11 cellular contexts compared by ENCODE assay signal in genomic region chr12:56991319-56991906, GRCh38. TPM values are rescaled to one million over a fixed set of nuclear protein-coding genes. Genes with fewer than 3 reads are reported as not detected.
A peak's percentile ranks its signal among the peaks of the same experiment; 100 is the strongest.
DNase-seq lines count a peak whose midpoint lies in the region; ATAC-seq and TF ChIP-seq lines count a peak whose summit lies in the region.
"Had no signal": no experiment of that assay in that cellular context is flagged by ENCODE, and none has a peak within 500 bp of the region (broad histone marks: within the 10 kb centered on the region; RNA-seq: fewer than 3 reads in every experiment).

No MANE protein-coding gene starts in this region.

- BruUV-seq in mammary epithelial cell (replicated peaks; lab: Mats Ljungman, UMichigan): no TSS peak

- peaks cover 15% of the 10 kb centered on the region for H3K36me3 ChIP-seq in BLaER1
- no peaks in the 10 kb centered on the region for H3K36me3 ChIP-seq in lung (ENCODE audit: control insufficient read depth in 2 of 2, insufficient read depth in 2 of 2, low read length in 2 of 2)
- H3K36me3 ChIP-seq in mammary epithelial cell (ENCODE audit: insufficient read depth, low read length): no peaks in the 10 kb centered on the region

- H3K4me1 ChIP-seq in BLaER1 (peaks cover 43% of the 10 kb centered on the region), lung (ENCODE audit: control insufficient read depth in 2 of 2, insufficient read depth in 2 of 2, low read length in 2 of 2) (peaks cover 11 to 21% of the 10 kb centered on the region in 2 donors), mammary epithelial cell (ENCODE audit: insufficient read depth, low read length) (peaks cover 10% of the 10 kb centered on the region)

- H4K20me1 ChIP-seq in BLaER1 (peaks cover 13% of the 10 kb centered on the region; the same call in 1 of the 2 replicates), mammary epithelial cell (ENCODE audit: insufficient read depth, low read length) (no peaks in the 10 kb centered on the region)

- H3K9ac ChIP-seq in BLaER1 (peak overlapping the region; percentile 46), mammary epithelial cell (ENCODE audit: insufficient read depth, low read length) (no peak overlapping the region)

- dilution Hi-C loops in mammary epithelial cell (cut with HindIII; ENCODE audit: low sequenced_read_pairs): no loop called here

- H2AFZ ChIP-seq in mammary epithelial cell (ENCODE audit: low read depth, low read length): no peak overlapping the region

- CTCF ChIA-PET in mammary epithelial cell (lab: Charles Lee; ENCODE audit: low non-redundant PET): no interaction called here

- H3K79me2 ChIP-seq in mammary epithelial cell (ENCODE audit: insufficient read depth, low read length): no peaks in the 10 kb centered on the region

- H3K4me2 ChIP-seq in BLaER1 (peak overlapping the region; percentile 74), mammary epithelial cell (ENCODE audit: insufficient read depth, low read depth, low read length) (no peak overlapping the region)

- H3K27me3 ChIP-seq in BLaER1 (no peaks in the 10 kb centered on the region), lung (ENCODE audit: control insufficient read depth, insufficient read depth) (no peaks in the 10 kb centered on the region), mammary epithelial cell (ENCODE audit: insufficient read depth, low read length) (no peaks in the 10 kb centered on the region)

- H3K4me3 ChIP-seq in BLaER1: no peak overlapping the region
- H3K4me3 ChIP-seq in lung: no peak overlapping the region
- no peak overlapping the region for H3K4me3 ChIP-seq in mammary epithelial cell (replicated peaks in 1 of 3; ENCODE audit: insufficient read depth in 1 of 3, low read depth in 2 of 3, low read length in 3 of 3)

- H3K27ac ChIP-seq in BLaER1 (peak overlapping the region; percentile 73), cingulate gyrus (ENCODE audit: low read depth, low read length) (peak overlapping the region; percentile 47), lung (ENCODE audit: low read depth in 1 of 2, low read length in 1 of 2) (peak overlapping the region in 1 of 2 donors; percentile 41), mammary epithelial cell (ENCODE audit: insufficient read depth, low read depth, low read length) (no peak overlapping the region)

- WGBS in lung, 2 donors: 30 to 49% methylated on average over 4 of the region's 4 CpGs
- 100% methylated on average over 3 of the region's 4 CpGs for WGBS in mammary epithelial cell (ENCODE audit: low coverage, missing lambda C conversion rate)

- ATAC-seq in lung (ENCODE audit: insufficient read depth, low FRiP score): no peak

- H3K9me3 ChIP-seq in BLaER1 (no peaks in the 10 kb centered on the region), lung (ENCODE audit: control insufficient read depth in 2 of 2, insufficient read depth in 1 of 2, low read length in 1 of 2) (no peaks in the 10 kb centered on the region), mammary epithelial cell (replicated peaks; ENCODE audit: insufficient read depth, low read length) (no peaks in the 10 kb centered on the region)

- intact Hi-C loops in mammary epithelial cell (cut with micrococcal nuclease): no loop called here

- DNase-seq in KBM-7 (peak; percentile 88), lung (ENCODE audit: low spot score) (peak; percentile 53), NK-92 (lab: John Stamatoyannopoulos, UW; ENCODE audit: unreplicated experiment) (no peak), DMS53 treated with DMSO at 0.1 percent for 48 hours (lab: John Stamatoyannopoulos, UW; ENCODE audit: unreplicated experiment) (no peak), EL (no peak), mammary epithelial cell (no peak)
- DNase-seq: activated CD4-positive, alpha-beta T cell treated with anti-CD3 and anti-CD28 coated beads, Interleukin-2, amount 10 ng/mL, durations not matched to agents 7 days and 5 days had no signal

- in situ Hi-C loops in KBM-7 (cut with MboI; ENCODE audit: low pct_unique_long_range_greater_than_20kb, low sequenced_read_pairs): no loop called here
- in situ Hi-C loops in mammary epithelial cell (cut with MboI; ENCODE audit: low sequenced_read_pairs in 2 of 2): no loop called here

- TF ChIP-seq CTCF in lung (IDR thresholded peaks at IDR 0.05; ENCODE audit: control extremely low read depth, extremely low read depth) (no peak), mammary epithelial cell (conservative IDR thresholded peaks at IDR 0.05 in 1 of 2, IDR thresholded peaks at IDR 0.05 in 1 of 2; ENCODE audit: extremely low read depth in 1 of 2, insufficient read depth in 1 of 2, low read depth in 1 of 2, low read length in 2 of 2) (no peak)

RNA-seq across cellular contexts. Expression of gene ZBTB39, which starts 14.9 kb away (rescaled TPM):
- total RNA-seq in lung (1 to 10 TPM; 6.4 to 9.1 TPM), mammary epithelial cell (1 to 10 TPM; 5.7 to 8.0 TPM)
- polyA plus RNA-seq in lung (1 to 10 TPM; 2.2 to 2.5 TPM), mammary epithelial cell (4.5 TPM)
- 7.7 TPM for polyA minus RNA-seq in mammary epithelial cell

RNA-seq across cellular contexts. Expression of gene TAC3, which starts 24.9 kb away (rescaled TPM):
- total RNA-seq in lung: not detected
- not detected for polyA plus RNA-seq in lung
- not detected for total RNA-seq in mammary epithelial cell
- not detected for polyA plus RNA-seq in mammary epithelial cell
- not detected for polyA minus RNA-seq in mammary epithelial cell
- total RNA-seq: bronchial epithelial cell, osteoblast had no signal

RNA-seq across cellular contexts. Expression of gene RDH16, which starts 34.0 kb away (rescaled TPM):
- total RNA-seq in lung (under 1 TPM; 0.31 to 0.68 TPM), mammary epithelial cell (under 1 TPM in 1 of 2 donors, not detected in 1; 0.16 TPM)
- polyA plus RNA-seq in lung (under 1 TPM; 0.11 to 0.45 TPM), mammary epithelial cell (0.06 TPM)
- polyA minus RNA-seq in mammary epithelial cell: not detected

RNA-seq across cellular contexts. Expression of gene SDR9C7, which starts 57.2 kb away (rescaled TPM):
- total RNA-seq in lung (not detected), mammary epithelial cell (under 1 TPM in 1 of 2 donors, not detected in 1; 0.17 TPM)
- polyA plus RNA-seq in lung (not detected), mammary epithelial cell (not detected)
- polyA minus RNA-seq in mammary epithelial cell: not detected
- total RNA-seq: activated CD4-positive, alpha-beta T cell treated with anti-CD3 and anti-CD28 coated beads, Interleukin-2, amount 10 ng/mL, durations not matched to agents 7 days and 5 days; osteoblast had no signal

RNA-seq across cellular contexts. Expression of gene MYO1A, which starts 58.5 kb away (rescaled TPM):
- under 1 TPM; 0.09 to 0.67 TPM for total RNA-seq in lung
- under 1 TPM; 0.13 to 0.28 TPM for polyA plus RNA-seq in lung
- not detected for total RNA-seq in mammary epithelial cell
- polyA plus RNA-seq in mammary epithelial cell: 0.03 TPM
- not detected for polyA minus RNA-seq in mammary epithelial cell
- total RNA-seq: osteoblast had no signal

Comparison
In these comparisons a context has a peak if more than half of its experiments do, and no peak if none do; other contexts are left out.
1. DNase-seq: peak in KBM-7 (single experiment) and lung (single experiment); none in NK-92 (single experiment), DMS53 treated with DMSO at 0.1 percent for 48 hours (single experiment), EL (single experiment) and mammary epithelial cell (single experiment).